Comparison of ENCODE assay signal across 22 cellular contexts in genomic region chr14:67557118-67557517, GRCh38. TPM values are rescaled to one million over a fixed set of nuclear protein-coding genes. Genes with fewer than 3 reads are reported as not detected.
A peak's percentile ranks its signal among the peaks of the same experiment; 100 is the strongest.
DNase-seq lines count a peak whose midpoint lies in the region; TF ChIP-seq lines count a peak whose summit lies in the region.
"Had no signal": no experiment of that assay in that cellular context is flagged by ENCODE, and none has a peak within 500 bp of the region (broad histone marks: within the 10 kb centered on the region; RNA-seq: fewer than 3 reads in every experiment).

No MANE protein-coding gene starts in this region.

- intact Hi-C loops in A673 (cut with micrococcal nuclease; ENCODE audit: unreplicated experiment) = no loop called here
- intact Hi-C loops in activated CD4-positive, alpha-beta T cell treated with anti-CD3 and anti-CD28 coated beads, Interleukin-2, amount 10 ng/mL, durations not matched to agents 24 days and 14 days (cut with micrococcal nuclease) = no loop called here

- H4K20me1 ChIP-seq in MM.1S (ENCODE audit: insufficient read depth, low read length) = no peaks in the 10 kb centered on the region
- H4K20me1 ChIP-seq: BLaER1 treated with 17β-estradiol and CSF1 and Interleukin-3, amounts not matched to agents 10 nM and 100 nM had no signal

- no peaks in the 10 kb centered on the region for H3K9me3 ChIP-seq in MM.1S (replicated peaks; ENCODE audit: insufficient read depth, low read length)
- H3K9me3 ChIP-seq in A673 (ENCODE audit: low read depth, low read length, poor library complexity, severe bottlenecking) = no peaks in the 10 kb centered on the region
- H3K9me3 ChIP-seq: BLaER1 treated with 17β-estradiol and CSF1 and Interleukin-3, amounts not matched to agents 10 nM and 100 nM; prostate gland; thyroid gland had no signal

- H2AFZ ChIP-seq in MM.1S (ENCODE audit: low read length) = no peak overlapping the region

- H3K4me3 ChIP-seq in MM.1S (ENCODE audit: low read length) = no peak overlapping the region
- H3K4me3 ChIP-seq in cardiac fibroblast (replicated peaks in 1 of 2; ENCODE audit: low read depth in 2 of 2, low read length in 2 of 2) = no peak overlapping the region
- H3K4me3 ChIP-seq in A673 (ENCODE audit: low read depth, low read length, poor library complexity, severe bottlenecking) = no peak overlapping the region
- H3K4me3 ChIP-seq: BLaER1 treated with 17β-estradiol and CSF1 and Interleukin-3, amounts not matched to agents 10 nM and 100 nM; GM12878; prostate gland; thyroid gland had no signal

- CTCF ChIA-PET in A673 (lab: Charles Lee) = no interaction called here

- no peaks in the 10 kb centered on the region for H3K9me3 Mint-ChIP-seq in activated CD4-positive, alpha-beta T cell treated with anti-CD3 and anti-CD28 coated beads, Interleukin-2, amount 10 ng/mL, durations not matched to agents 24 days and 14 days

- no peak overlapping the region for H3K27ac ChIP-seq in MM.1S (ENCODE audit: low read length)
- H3K27ac ChIP-seq in A673 (ENCODE audit: low read depth, low read length, poor library complexity, severe bottlenecking) = no peak overlapping the region
- H3K27ac ChIP-seq: BLaER1 treated with 17β-estradiol and CSF1 and Interleukin-3, amounts not matched to agents 10 nM and 100 nM; prostate gland had no signal

- no peaks in the 10 kb centered on the region for H3K36me3 Mint-ChIP-seq in activated CD4-positive, alpha-beta T cell treated with anti-CD3 and anti-CD28 coated beads, Interleukin-2, amount 10 ng/mL, durations not matched to agents 24 days and 14 days (ENCODE audit: low read depth)

- H3F3A ChIP-seq in MM.1S (ENCODE audit: insufficient read depth, low read length) = no peaks in the 10 kb centered on the region

- TF ChIP-seq CTCF in MM.1S (IDR thresholded peaks at IDR 0.05; ENCODE audit: low read length) = no peak
- TF ChIP-seq CTCF in cardiac fibroblast (IDR thresholded peaks at IDR 0.05; ENCODE audit: low read depth, low read length) = no peak
- TF ChIP-seq CTCF in A673 (conservative IDR thresholded peaks at IDR 0.05; ENCODE audit: low read depth, low read length) = no peak

- H3K4me1 ChIP-seq in MM.1S (ENCODE audit: low read length) (peaks cover 10% of the 10 kb centered on the region), A673 (ENCODE audit: insufficient read depth, low read length, poor library complexity, severe bottlenecking) (no peaks in the 10 kb centered on the region)
- H3K4me1 ChIP-seq: prostate gland had no signal

- H3K4me3 Mint-ChIP-seq in activated CD4-positive, alpha-beta T cell treated with anti-CD3 and anti-CD28 coated beads, Interleukin-2, amount 10 ng/mL, durations not matched to agents 24 days and 14 days = no peak overlapping the region

- H3K4me2 ChIP-seq in MM.1S (ENCODE audit: low read depth, low read length) = no peak overlapping the region
- H3K4me2 ChIP-seq: BLaER1 treated with 17β-estradiol and CSF1 and Interleukin-3, amounts not matched to agents 10 nM and 100 nM had no signal

- H3K9ac ChIP-seq in MM.1S (ENCODE audit: low read length) = no peak overlapping the region
- H3K9ac ChIP-seq: BLaER1 treated with 17β-estradiol and CSF1 and Interleukin-3, amounts not matched to agents 10 nM and 100 nM had no signal

- no peak overlapping the region for H3K27ac Mint-ChIP-seq in activated CD4-positive, alpha-beta T cell treated with anti-CD3 and anti-CD28 coated beads, Interleukin-2, amount 10 ng/mL, durations not matched to agents 24 days and 14 days

- DNase-seq in EH (ENCODE audit: low read depth) (peak; percentile 26), MM.1S (peak; percentile 52), cardiac fibroblast (ENCODE audit: low read depth in 2 of 2) (peak; percentile 19 to 22), non-pigmented ciliary epithelial cell (ENCODE audit: low read depth) (peak; percentile 37), MV-4-11 (lab: John Stamatoyannopoulos, UW) (no peak), A673 (ENCODE audit: low spot score) (no peak), pons (ENCODE audit: low spot score) (no peak)
- no peak for DNase-seq in activated CD4-positive, alpha-beta T cell treated with anti-CD3 and anti-CD28 coated beads, Interleukin-2, amount 10 ng/mL, durations not matched to agents 24 days and 14 days
- DNase-seq: activated CD4-positive, alpha-beta T cell treated with anti-CD3 and anti-CD28 coated beads for 48 hours; activated T-cell treated with anti-CD3 and anti-CD28 coated beads, Interleukin-2, amount 50 U/mL, for 48 hours; DMS79; effector CD8-positive, alpha-beta T cell; foreskin melanocyte; kidney; NCI-H1105 treated with DMSO at 0.1 percent for 48 hours; NCI-H446; OCI-M1; T-helper 1 cell; thyroid gland had no signal

- H3K79me2 ChIP-seq in MM.1S (ENCODE audit: low read length) = no peaks in the 10 kb centered on the region

- H3K27me3 ChIP-seq in MM.1S (replicated peaks; ENCODE audit: insufficient read depth, low read length) (no peaks in the 10 kb centered on the region), A673 (replicated peaks; ENCODE audit: insufficient read depth, low read depth, low read length, poor library complexity) (no peaks in the 10 kb centered on the region)
- H3K27me3 ChIP-seq: BLaER1 treated with 17β-estradiol and CSF1 and Interleukin-3, amounts not matched to agents 10 nM and 100 nM; thyroid gland had no signal

- no TSS peak for BruUV-seq in A673 (replicated peaks; lab: Mats Ljungman, UMichigan)

- H3K4me1 Mint-ChIP-seq in activated CD4-positive, alpha-beta T cell treated with anti-CD3 and anti-CD28 coated beads, Interleukin-2, amount 10 ng/mL, durations not matched to agents 24 days and 14 days = peaks cover 2% of the 10 kb centered on the region

- no peaks in the 10 kb centered on the region for H3K36me3 ChIP-seq in MM.1S (replicated peaks; ENCODE audit: insufficient read depth, low read length)
- H3K36me3 ChIP-seq in A673 (ENCODE audit: insufficient read depth, low read length, poor library complexity, severe bottlenecking) = no peaks in the 10 kb centered on the region
- H3K36me3 ChIP-seq: BLaER1 treated with 17β-estradiol and CSF1 and Interleukin-3, amounts not matched to agents 10 nM and 100 nM; prostate gland had no signal

- H3K9me2 ChIP-seq in MM.1S (replicated peaks; ENCODE audit: insufficient read depth, low read length) = no peaks in the 10 kb centered on the region

- POLR2A ChIA-PET in A673 (lab: Charles Lee; ENCODE audit: low non-redundant PET) = no interaction called here

- H3K27me3 Mint-ChIP-seq in activated CD4-positive, alpha-beta T cell treated with anti-CD3 and anti-CD28 coated beads, Interleukin-2, amount 10 ng/mL, durations not matched to agents 24 days and 14 days = peaks cover 6% of the 10 kb centered on the region

RNA-seq across cellular contexts. Expression of gene PLEKHH1, which starts 24.0 kb away (rescaled TPM):
- 8.9 and 13.7 TPM in 2 replicates for total RNA-seq in A673 (2021)
- total RNA-seq in activated CD4-positive, alpha-beta T cell treated with anti-CD3 and anti-CD28 coated beads, Interleukin-2, amount 10 ng/mL, durations not matched to agents 24 days and 14 days = 1.5 and 1.7 TPM in 2 replicates

RNA-seq across cellular contexts. Expression of gene PIGH, which starts 43.0 kb away (rescaled TPM):
- total RNA-seq in A673 (2021) = 25.7 TPM in 2 replicates
- total RNA-seq in activated CD4-positive, alpha-beta T cell treated with anti-CD3 and anti-CD28 coated beads, Interleukin-2, amount 10 ng/mL, durations not matched to agents 24 days and 14 days = 21.2 and 22.7 TPM in 2 replicates

Comparison
In these comparisons a context has a peak if more than half of its experiments do, and no peak if none do; other contexts are left out.
1. DNase-seq: peak in EH (single experiment), MM.1S (single experiment), cardiac fibroblast (2 of 2) and non-pigmented ciliary epithelial cell (single experiment); none in MV-4-11 (single experiment), A673 (single experiment), activated CD4-positive, alpha-beta T cell treated with anti-CD3 and anti-CD28 coated beads, Interleukin-2, amount 10 ng/mL, durations not matched to agents 24 days and 14 days (single experiment) and pons (single experiment).